ENCODE assay signal across 8 cellular contexts in the genomic region with DNA sequence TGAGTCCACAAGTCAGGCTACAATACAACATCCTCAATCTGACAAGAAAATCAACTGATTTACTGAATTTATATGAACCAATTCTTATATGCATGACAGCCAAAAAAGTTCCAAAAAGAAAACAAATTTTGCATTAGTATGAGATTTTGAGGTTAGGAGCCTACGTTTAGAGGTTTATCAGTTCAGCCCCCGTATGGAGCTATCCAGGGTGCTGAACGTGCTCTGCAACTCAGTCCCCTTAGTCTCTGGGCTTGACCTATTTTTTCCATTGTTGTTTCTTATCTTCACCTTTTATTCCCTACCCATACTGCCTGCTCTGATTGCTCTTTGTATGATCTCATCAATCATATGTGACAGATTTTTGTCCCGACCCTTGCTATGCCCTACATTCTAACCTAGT.
DNase-seq lines count a peak whose midpoint lies in the region; ATAC-seq, FAIRE-seq and TF ChIP-seq lines count a peak whose summit lies in the region.
"Had no signal": no experiment of that assay in that cellular context is flagged by ENCODE, and none has a peak within 500 bp of the region (broad histone marks: within the 10 kb centered on the region; RNA-seq: fewer than 3 reads in every experiment).

No MANE protein-coding gene starts in this region.

- H3K9me3 Mint-ChIP-seq in GM23338 = no peaks in the 10 kb centered on the region; the same call in 2 of the 3 replicates
- no peaks in the 10 kb centered on the region for H3K9me3 Mint-ChIP-seq in activated T-helper 17 cell treated with anti-CD3 and anti-CD28 coated beads, Interleukin-2, amount 50 U/mL, for 72 hours

- TF ChIP-seq EP300 in neural cell (conservative IDR thresholded peaks at IDR 0.05; ENCODE audit: poor library complexity, severe bottlenecking) = no peak

- H3K4me2 ChIP-seq in GM23338 (no peak overlapping the region), neural cell (ENCODE audit: low read length) (no peak overlapping the region)
- H3K4me2 ChIP-seq: KMS-11 had no signal

- TF ChIP-seq CTCF in GM23338 (conservative IDR thresholded peaks at IDR 0.05; ENCODE audit: low read depth in 2 of 2) (no peak), bronchial epithelial cell (IDR thresholded peaks at IDR 0.05; ENCODE audit: insufficient read depth, low read length, severe bottlenecking) (no peak), neural cell (IDR thresholded peaks at IDR 0.05; ENCODE audit: poor library complexity, severe bottlenecking) (no peak), upper lobe of right lung (IDR thresholded peaks at IDR 0.05) (no peak)

- ATAC-seq in GM23338 (peak; percentile 79), HG02884 (IDR thresholded peaks at IDR 0.05; ENCODE audit: unreplicated experiment) (no peak), upper lobe of right lung (no peak)
- ATAC-seq in activated T-helper 17 cell treated with anti-CD3 and anti-CD28 coated beads, Interleukin-2, amount 50 U/mL, for 72 hours (replicated peaks) = no peak

- intact Hi-C loops in upper lobe of right lung (cut with DNase I) = no loop called here

- H3K4me3 Mint-ChIP-seq in GM23338 = no peak overlapping the region
- no peak overlapping the region for H3K4me3 Mint-ChIP-seq in activated T-helper 17 cell treated with anti-CD3 and anti-CD28 coated beads, Interleukin-2, amount 50 U/mL, for 72 hours

- peak; percentile 65 for DNase-seq in GM23338 (ENCODE audit: low spot score)
- peak; percentile 46 for DNase-seq in NAMALWA (ENCODE audit: low spot score)
- DNase-seq in bronchial epithelial cell (ENCODE audit: low read depth) = peak; percentile 36
- no peak for DNase-seq in upper lobe of right lung

- no peaks in the 10 kb centered on the region for H4K20me1 ChIP-seq in GM23338 (replicated peaks; ENCODE audit: insufficient read depth)
- no peaks in the 10 kb centered on the region for H4K20me1 ChIP-seq in neural cell (ENCODE audit: insufficient read depth)

- peaks cover 10% of the 10 kb centered on the region; the same call in 2 of the 3 replicates for H3K4me1 Mint-ChIP-seq in GM23338
- no peaks in the 10 kb centered on the region for H3K4me1 Mint-ChIP-seq in activated T-helper 17 cell treated with anti-CD3 and anti-CD28 coated beads, Interleukin-2, amount 50 U/mL, for 72 hours

- H3K4me3 ChIP-seq in GM23338 (no peak overlapping the region), bronchial epithelial cell (ENCODE audit: low read depth, low read length) (no peak overlapping the region), neural cell (ENCODE audit: low read length) (no peak overlapping the region), upper lobe of right lung (no peak overlapping the region)

- H2AFZ ChIP-seq in GM23338 (no peak overlapping the region), neural cell (ENCODE audit: low read depth, low read length) (no peak overlapping the region)

- H3F3A ChIP-seq in GM23338 (replicated peaks; ENCODE audit: low read depth) (no peaks in the 10 kb centered on the region), neural cell (ENCODE audit: insufficient read depth, low read length, poor library complexity, severe bottlenecking) (no peaks in the 10 kb centered on the region)

- H3K27me3 Mint-ChIP-seq in GM23338 (ENCODE audit: insufficient read depth, low read depth, poor library complexity) = peaks cover 3% of the 10 kb centered on the region
- H3K27me3 Mint-ChIP-seq in activated T-helper 17 cell treated with anti-CD3 and anti-CD28 coated beads, Interleukin-2, amount 50 U/mL, for 72 hours = no peaks in the 10 kb centered on the region

- FAIRE-seq in bronchial epithelial cell (lab: Jason Lieb, UNC) = no peak

- no peak for TF ChIP-seq RAD21 in neural cell (conservative IDR thresholded peaks at IDR 0.05)

- H3K27ac ChIP-seq in GM23338 (ENCODE audit: low read depth) = no peak overlapping the region
- H3K27ac ChIP-seq in neural cell (ENCODE audit: low read length) = no peak overlapping the region
- no peak overlapping the region for H3K27ac ChIP-seq in upper lobe of right lung
- H3K27ac ChIP-seq: KMS-11 had no signal

- H3K27ac Mint-ChIP-seq in GM23338 = no peak overlapping the region
- no peak overlapping the region for H3K27ac Mint-ChIP-seq in activated T-helper 17 cell treated with anti-CD3 and anti-CD28 coated beads, Interleukin-2, amount 50 U/mL, for 72 hours

- no peak overlapping the region for H3K9ac ChIP-seq in neural cell (ENCODE audit: low read length)
- H3K9ac ChIP-seq: KMS-11 had no signal

- H3K9me2 ChIP-seq in GM23338 (ENCODE audit: insufficient read depth) = no peaks in the 10 kb centered on the region
- no peaks in the 10 kb centered on the region for H3K9me2 ChIP-seq in neural cell (ENCODE audit: insufficient read depth, low read length)

- H3K9me3 ChIP-seq in neural cell (ENCODE audit: low read length) (no peaks in the 10 kb centered on the region), upper lobe of right lung (no peaks in the 10 kb centered on the region)

- H3K79me2 ChIP-seq in GM23338 (replicated peaks; ENCODE audit: insufficient read depth) = no peaks in the 10 kb centered on the region
- H3K79me2 ChIP-seq in neural cell (replicated peaks; ENCODE audit: insufficient read depth, low read length) = no peaks in the 10 kb centered on the region

- H3K36me3 ChIP-seq in GM23338 (ENCODE audit: insufficient read depth) (no peaks in the 10 kb centered on the region), bronchial epithelial cell (ENCODE audit: control insufficient read depth, insufficient read depth, low read length) (no peaks in the 10 kb centered on the region), neural cell (ENCODE audit: insufficient read depth, low read length) (no peaks in the 10 kb centered on the region), upper lobe of right lung (no peaks in the 10 kb centered on the region)

- no peaks in the 10 kb centered on the region for H3K4me1 ChIP-seq in GM23338 (ENCODE audit: insufficient read depth)
- H3K4me1 ChIP-seq in upper lobe of right lung = no peaks in the 10 kb centered on the region

- H3K27me3 ChIP-seq in GM23338 (ENCODE audit: insufficient read depth) (no peaks in the 10 kb centered on the region), bronchial epithelial cell (ENCODE audit: control insufficient read depth, insufficient read depth, low read length) (no peaks in the 10 kb centered on the region), neural cell (ENCODE audit: insufficient read depth, low read depth, low read length) (no peaks in the 10 kb centered on the region), upper lobe of right lung (no peaks in the 10 kb centered on the region)

- H3K36me3 Mint-ChIP-seq in GM23338 (ENCODE audit: low read depth) = 0 out of 3 replicates have a peak, but pooled peaks cover 2% of the 10 kb centered on the region
- no peaks in the 10 kb centered on the region for H3K36me3 Mint-ChIP-seq in activated T-helper 17 cell treated with anti-CD3 and anti-CD28 coated beads, Interleukin-2, amount 50 U/mL, for 72 hours (ENCODE audit: low read depth)

TF ChIP-seq in GM23338, 12 proteins besides CTCF, POLR2A, EP300 and RAD21 (continues in another document):
- TF ChIP-seq ZNF331 (CRISPR knock-in tag; IDR thresholded peaks at IDR 0.05; ENCODE audit: low read depth) = no peak
- no peak for TF ChIP-seq NANOG (IDR thresholded peaks at IDR 0.05; ENCODE audit: borderline replicate concordance)

TF ChIP-seq in neural cell, 6 proteins besides CTCF, POLR2A, EP300 and RAD21:
- TF ChIP-seq TAF1 (IDR thresholded peaks at IDR 0.05; ENCODE audit: low read depth) (no peak), SMC3 (conservative IDR thresholded peaks at IDR 0.05; ENCODE audit: poor library complexity) (no peak), POLR2AphosphoS5 (IDR thresholded peaks at IDR 0.05) (no peak), MXI1 (conservative IDR thresholded peaks at IDR 0.05; ENCODE audit: poor library complexity, severe bottlenecking) (no peak), EZH2 (IDR thresholded peaks at IDR 0.05; ENCODE audit: borderline replicate concordance, insufficient read depth, low read length, poor library complexity, severe bottlenecking) (no peak)
- TF ChIP-seq, protein P1, sequence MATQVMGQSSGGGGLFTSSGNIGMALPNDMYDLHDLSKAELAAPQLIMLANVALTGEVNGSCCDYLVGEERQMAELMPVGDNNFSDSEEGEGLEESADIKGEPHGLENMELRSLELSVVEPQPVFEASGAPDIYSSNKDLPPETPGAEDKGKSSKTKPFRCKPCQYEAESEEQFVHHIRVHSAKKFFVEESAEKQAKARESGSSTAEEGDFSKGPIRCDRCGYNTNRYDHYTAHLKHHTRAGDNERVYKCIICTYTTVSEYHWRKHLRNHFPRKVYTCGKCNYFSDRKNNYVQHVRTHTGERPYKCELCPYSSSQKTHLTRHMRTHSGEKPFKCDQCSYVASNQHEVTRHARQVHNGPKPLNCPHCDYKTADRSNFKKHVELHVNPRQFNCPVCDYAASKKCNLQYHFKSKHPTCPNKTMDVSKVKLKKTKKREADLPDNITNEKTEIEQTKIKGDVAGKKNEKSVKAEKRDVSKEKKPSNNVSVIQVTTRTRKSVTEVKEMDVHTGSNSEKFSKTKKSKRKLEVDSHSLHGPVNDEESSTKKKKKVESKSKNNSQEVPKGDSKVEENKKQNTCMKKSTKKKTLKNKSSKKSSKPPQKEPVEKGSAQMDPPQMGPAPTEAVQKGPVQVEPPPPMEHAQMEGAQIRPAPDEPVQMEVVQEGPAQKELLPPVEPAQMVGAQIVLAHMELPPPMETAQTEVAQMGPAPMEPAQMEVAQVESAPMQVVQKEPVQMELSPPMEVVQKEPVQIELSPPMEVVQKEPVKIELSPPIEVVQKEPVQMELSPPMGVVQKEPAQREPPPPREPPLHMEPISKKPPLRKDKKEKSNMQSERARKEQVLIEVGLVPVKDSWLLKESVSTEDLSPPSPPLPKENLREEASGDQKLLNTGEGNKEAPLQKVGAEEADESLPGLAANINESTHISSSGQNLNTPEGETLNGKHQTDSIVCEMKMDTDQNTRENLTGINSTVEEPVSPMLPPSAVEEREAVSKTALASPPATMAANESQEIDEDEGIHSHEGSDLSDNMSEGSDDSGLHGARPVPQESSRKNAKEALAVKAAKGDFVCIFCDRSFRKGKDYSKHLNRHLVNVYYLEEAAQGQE (IDR thresholded peaks at IDR 0.05; ENCODE audit: borderline replicate concordance) = peak; percentile 59
